In the genomic region with DNA sequence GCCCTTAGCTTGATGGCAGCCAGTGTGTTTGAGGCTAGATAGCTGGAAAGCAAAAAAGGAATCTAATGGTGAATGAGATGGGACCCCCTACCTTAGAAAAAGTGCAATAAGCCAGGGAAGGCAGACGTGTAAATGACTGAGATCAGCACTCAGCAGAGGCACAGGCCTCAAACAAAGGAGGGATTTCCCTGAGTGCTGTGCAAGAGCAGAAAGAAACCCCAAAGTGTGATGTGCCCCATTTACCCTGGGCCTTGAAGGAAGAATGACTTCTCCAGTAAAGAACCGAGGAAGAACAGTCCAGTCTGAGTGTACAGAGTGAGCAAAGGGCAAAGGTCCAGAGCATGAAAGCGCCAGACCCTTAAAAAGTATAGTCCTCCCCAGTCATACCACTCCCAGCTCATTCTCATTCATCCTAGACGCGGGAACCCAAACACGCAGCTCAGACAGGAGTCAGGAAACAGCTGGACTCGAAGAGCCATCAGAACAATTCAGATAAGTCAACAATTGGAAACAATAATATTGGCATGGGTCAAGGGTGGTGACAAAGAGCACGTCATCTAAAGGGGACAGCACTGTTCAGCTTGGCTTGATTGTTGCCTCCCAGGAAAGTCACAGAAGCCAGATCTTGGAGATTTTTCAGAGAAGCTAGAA, we compare ENCODE assay signal across 1 cellular context.
TF ChIP-seq lines count a peak whose summit lies in the region.

No MANE protein-coding gene starts in this region.

TF ChIP-seq in HepG2, 621 proteins besides CTCF, POLR2A, EP300 and RAD21 (continued from another document):
- TF ChIP-seq SAP130 (CRISPR knock-in tag; IDR thresholded peaks at IDR 0.05; ENCODE audit: low read depth) = peak; percentile 41; the same call in 1 of the 2 replicates
- TF ChIP-seq ZNF382 (CRISPR knock-in tag; IDR thresholded peaks at IDR 0.05; ENCODE audit: borderline replicate concordance) = no peak
- no peak for TF ChIP-seq DMAP1 (CRISPR knock-in tag; IDR thresholded peaks at IDR 0.05)
- TF ChIP-seq NFATC3 (CRISPR knock-in tag; IDR thresholded peaks at IDR 0.05) = no peak
- peak; percentile 51 for TF ChIP-seq SALL1 (CRISPR knock-in tag; IDR thresholded peaks at IDR 0.05)
- no peak for TF ChIP-seq NKX3-1 (CRISPR knock-in tag; IDR thresholded peaks at IDR 0.05)
- TF ChIP-seq, protein P1, sequence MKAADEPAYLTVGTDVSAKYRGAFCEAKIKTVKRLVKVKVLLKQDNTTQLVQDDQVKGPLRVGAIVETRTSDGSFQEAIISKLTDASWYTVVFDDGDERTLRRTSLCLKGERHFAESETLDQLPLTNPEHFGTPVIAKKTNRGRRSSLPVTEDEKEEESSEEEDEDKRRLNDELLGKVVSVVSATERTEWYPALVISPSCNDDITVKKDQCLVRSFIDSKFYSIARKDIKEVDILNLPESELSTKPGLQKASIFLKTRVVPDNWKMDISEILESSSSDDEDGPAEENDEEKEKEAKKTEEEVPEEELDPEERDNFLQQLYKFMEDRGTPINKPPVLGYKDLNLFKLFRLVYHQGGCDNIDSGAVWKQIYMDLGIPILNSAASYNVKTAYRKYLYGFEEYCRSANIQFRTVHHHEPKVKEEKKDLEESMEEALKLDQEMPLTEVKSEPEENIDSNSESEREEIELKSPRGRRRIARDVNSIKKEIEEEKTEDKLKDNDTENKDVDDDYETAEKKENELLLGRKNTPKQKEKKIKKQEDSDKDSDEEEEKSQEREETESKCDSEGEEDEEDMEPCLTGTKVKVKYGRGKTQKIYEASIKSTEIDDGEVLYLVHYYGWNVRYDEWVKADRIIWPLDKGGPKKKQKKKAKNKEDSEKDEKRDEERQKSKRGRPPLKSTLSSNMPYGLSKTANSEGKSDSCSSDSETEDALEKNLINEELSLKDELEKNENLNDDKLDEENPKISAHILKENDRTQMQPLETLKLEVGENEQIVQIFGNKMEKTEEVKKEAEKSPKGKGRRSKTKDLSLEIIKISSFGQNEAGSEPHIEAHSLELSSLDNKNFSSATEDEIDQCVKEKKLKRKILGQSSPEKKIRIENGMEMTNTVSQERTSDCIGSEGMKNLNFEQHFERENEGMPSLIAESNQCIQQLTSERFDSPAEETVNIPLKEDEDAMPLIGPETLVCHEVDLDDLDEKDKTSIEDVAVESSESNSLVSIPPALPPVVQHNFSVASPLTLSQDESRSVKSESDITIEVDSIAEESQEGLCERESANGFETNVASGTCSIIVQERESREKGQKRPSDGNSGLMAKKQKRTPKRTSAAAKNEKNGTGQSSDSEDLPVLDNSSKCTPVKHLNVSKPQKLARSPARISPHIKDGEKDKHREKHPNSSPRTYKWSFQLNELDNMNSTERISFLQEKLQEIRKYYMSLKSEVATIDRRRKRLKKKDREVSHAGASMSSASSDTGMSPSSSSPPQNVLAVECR (CRISPR knock-in tag; IDR thresholded peaks at IDR 0.05; ENCODE audit: borderline replicate concordance) = peak; percentile 26; the same call in 1 of the 2 replicates
- no peak for TF ChIP-seq PCBP1 (IDR thresholded peaks at IDR 0.05; ENCODE audit: borderline replicate concordance, low read depth, low read length)
- no peak for TF ChIP-seq PHB2 (IDR thresholded peaks at IDR 0.05; ENCODE audit: partially characterized antibody)
- TF ChIP-seq KMT2B (CRISPR knock-in tag; IDR thresholded peaks at IDR 0.05) = no peak
- TF ChIP-seq ZNF431 (CRISPR knock-in tag; IDR thresholded peaks at IDR 0.05; ENCODE audit: borderline replicate concordance, low read depth) = no peak
- no peak for TF ChIP-seq MLXIP (CRISPR knock-in tag; IDR thresholded peaks at IDR 0.05; ENCODE audit: borderline replicate concordance)
- TF ChIP-seq ZNF12 (CRISPR knock-in tag; IDR thresholded peaks at IDR 0.05) = no peak
